ENCODE assay signal across 1 cellular context in the genomic region with DNA sequence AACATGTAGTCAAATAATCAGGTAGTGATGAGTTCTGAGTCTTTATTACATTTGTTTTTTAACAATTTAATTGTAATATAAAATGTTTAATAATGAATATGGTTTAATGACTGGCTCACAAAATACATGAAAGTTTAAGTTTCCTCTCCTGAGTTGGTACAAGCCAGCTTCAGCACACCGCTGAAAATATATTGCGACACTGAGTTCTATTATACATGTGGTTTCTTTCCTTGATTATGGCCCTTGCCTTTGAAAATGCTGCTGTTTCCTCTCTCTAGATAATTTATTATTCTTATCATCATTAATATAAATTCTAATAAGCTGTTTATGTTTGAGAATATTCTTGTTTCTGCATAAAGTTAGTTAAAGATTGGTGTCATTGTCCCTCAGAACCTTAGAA.
TF ChIP-seq lines count a peak whose summit lies in the region.

No MANE protein-coding gene starts in this region.

TF ChIP-seq in IMR-90, 13 proteins besides CTCF, POLR2A, EP300 and RAD21 (continued from another document):
- TF ChIP-seq USF2 (IDR thresholded peaks at IDR 0.05; ENCODE audit: low read depth, low read length), result no peak
- TF ChIP-seq ELK1 (IDR thresholded peaks at IDR 0.05; ENCODE audit: borderline replicate concordance, low read depth, low read length), result no peak
- TF ChIP-seq MAZ (IDR thresholded peaks at IDR 0.05; ENCODE audit: borderline replicate concordance, low read depth, low read length), result no peak
- TF ChIP-seq BHLHE40 (IDR thresholded peaks at IDR 0.05; ENCODE audit: low read depth, low read length), result no peak
- TF ChIP-seq FOS (IDR thresholded peaks at IDR 0.05; ENCODE audit: low read depth, low read length), result no peak
- TF ChIP-seq CHD1 (IDR thresholded peaks at IDR 0.05; ENCODE audit: low read depth, low read length), result no peak
- no peak for TF ChIP-seq SMC3 (IDR thresholded peaks at IDR 0.05; ENCODE audit: low read depth, low read length)
